In genomic region chr2:96679843-96680242, GRCh38 we compare ENCODE assay signal across 23 cellular contexts. TPM values are rescaled to one million over a fixed set of nuclear protein-coding genes. Genes with fewer than 3 reads are reported as not detected.
DNase-seq lines count a peak whose midpoint lies in the region; ATAC-seq and TF ChIP-seq lines count a peak whose summit lies in the region.
"Had no signal": no experiment of that assay in that cellular context is flagged by ENCODE, and none has a peak within 500 bp of the region (broad histone marks: within the 10 kb centered on the region; RNA-seq: fewer than 3 reads in every experiment).

No MANE protein-coding gene starts in this region.

- peak overlapping the region in 2 of 3 experiments; percentile 0 to 7 for H3K4me3 Mint-ChIP-seq in nephron
- H3K4me3 Mint-ChIP-seq: activated naive CD4-positive, alpha-beta T cell treated with anti-CD3 and anti-CD28 coated beads, Interleukin-2, amount 10 ng/mL, durations not matched to agents 7 days and 5 days; CD8-positive, alpha-beta memory T cell had no signal

- ATAC-seq in left cardiac atrium (peak; percentile 53 to 61), GM19035 (IDR thresholded peaks at IDR 0.05; ENCODE audit: unreplicated experiment) (no peak), GM18511 (IDR thresholded peaks at IDR 0.05; ENCODE audit: unreplicated experiment) (no peak), GM18498 (IDR thresholded peaks at IDR 0.05; ENCODE audit: unreplicated experiment) (no peak)
- ATAC-seq: psoas muscle; stimulated activated naive CD8-positive, alpha-beta T cell treated with anti-CD3 and anti-CD28 coated beads, Interleukin-15, Interleukin-2, amounts not matched to agents 100 U/mL and 50 U/mL, for 24 hours had no signal

- no peak overlapping the region for H3K27ac ChIP-seq in left ventricle myocardium inferior (replicated peaks)
- no peak overlapping the region for H3K27ac ChIP-seq in colonic mucosa
- H3K27ac ChIP-seq: GM23248, KMS-11, psoas muscle, uterus had no signal

- peak overlapping the region; percentile 36 to 55 (median 46) for H3K27ac Mint-ChIP-seq in nephron
- H3K27ac Mint-ChIP-seq: activated naive CD4-positive, alpha-beta T cell treated with anti-CD3 and anti-CD28 coated beads, Interleukin-2, amount 10 ng/mL, durations not matched to agents 7 days and 5 days; CD8-positive, alpha-beta memory T cell had no signal

- H3K36me3 ChIP-seq in left ventricle myocardium inferior (no peaks in the 10 kb centered on the region), colonic mucosa (no peaks in the 10 kb centered on the region)
- H3K36me3 ChIP-seq: uterus had no signal

- H3K4me1 ChIP-seq in left ventricle myocardium inferior (no peaks in the 10 kb centered on the region), colonic mucosa (no peaks in the 10 kb centered on the region)
- H3K4me1 ChIP-seq: psoas muscle, uterus had no signal

- no peaks in the 10 kb centered on the region for H3K9me3 Mint-ChIP-seq in nephron
- H3K9me3 Mint-ChIP-seq: activated naive CD4-positive, alpha-beta T cell treated with anti-CD3 and anti-CD28 coated beads, Interleukin-2, amount 10 ng/mL, durations not matched to agents 7 days and 5 days; CD8-positive, alpha-beta memory T cell had no signal

- peak; percentile 60 for DNase-seq in left cardiac atrium
- DNase-seq in left ventricle myocardium inferior: no peak
- DNase-seq in colonic mucosa: peak; percentile 37
- DNase-seq in COLO668 (lab: John Stamatoyannopoulos, UW; ENCODE audit: unreplicated experiment): no peak
- DNase-seq: activated CD4-positive, alpha-beta T cell treated with anti-CD3 and anti-CD28 coated beads for 4 hours; activated naive CD4-positive, alpha-beta T cell treated with anti-CD3 and anti-CD28 coated beads, Interleukin-2, amount 10 ng/mL, durations not matched to agents 7 days and 5 days; CD8-positive, alpha-beta memory T cell; effector memory CD4-positive, alpha-beta T cell; EL; GM23248; hippocampal formation; kidney glomerular epithelial cell; NCI-H1417 treated with DMSO at 0.1 percent for 48 hours; NCI-H446; psoas muscle; stimulated activated naive CD8-positive, alpha-beta T cell treated with anti-CD3 and anti-CD28 coated beads, Interleukin-15, Interleukin-2, amounts not matched to agents 100 U/mL and 50 U/mL, for 24 hours; uterus had no signal

- H3K36me3 Mint-ChIP-seq in nephron (ENCODE audit: low read depth): no peaks in the 10 kb centered on the region
- H3K36me3 Mint-ChIP-seq: activated naive CD4-positive, alpha-beta T cell treated with anti-CD3 and anti-CD28 coated beads, Interleukin-2, amount 10 ng/mL, durations not matched to agents 7 days and 5 days; CD8-positive, alpha-beta memory T cell had no signal

- no peak overlapping the region for H3K9ac ChIP-seq in colonic mucosa (ENCODE audit: low read depth in 2 of 2, low read length in 2 of 2)
- H3K9ac ChIP-seq: GM23248, KMS-11 had no signal

- peaks cover 19% of the 10 kb centered on the region for H3K4me1 Mint-ChIP-seq in nephron
- H3K4me1 Mint-ChIP-seq: activated naive CD4-positive, alpha-beta T cell treated with anti-CD3 and anti-CD28 coated beads, Interleukin-2, amount 10 ng/mL, durations not matched to agents 7 days and 5 days; CD8-positive, alpha-beta memory T cell had no signal

- no peaks in the 10 kb centered on the region for H3K9me3 ChIP-seq in left ventricle myocardium inferior (replicated peaks)
- H3K9me3 ChIP-seq in colonic mucosa: no peaks in the 10 kb centered on the region
- H3K9me3 ChIP-seq: psoas muscle, uterus had no signal

- H3K27me3 Mint-ChIP-seq in nephron (ENCODE audit: low read depth): peaks cover 5% of the 10 kb centered on the region

- no peak for TF ChIP-seq CTCF in left ventricle myocardium inferior (IDR thresholded peaks at IDR 0.05; ENCODE audit: borderline replicate concordance)
- no peak for TF ChIP-seq CTCF in colonic mucosa (IDR thresholded peaks at IDR 0.05)
- TF ChIP-seq CTCF in nephron (IDR thresholded peaks at IDR 0.05; ENCODE audit: unreplicated experiment in 3 of 3): no peak

- H3K4me3 ChIP-seq in left ventricle myocardium inferior (no peak overlapping the region), colonic mucosa (no peak overlapping the region)
- H3K4me3 ChIP-seq: GM23248, psoas muscle, uterus had no signal

- intact Hi-C loops in left cardiac atrium (cut with DNase I): no loop called here
- intact Hi-C loops in left ventricle myocardium inferior (cut with micrococcal nuclease): no loop called here
- intact Hi-C loops in colonic mucosa (cut with DNase I): no loop called here

- H3K27me3 ChIP-seq in left ventricle myocardium inferior (ENCODE audit: low read depth) (no peaks in the 10 kb centered on the region), colonic mucosa (no peaks in the 10 kb centered on the region)
- H3K27me3 ChIP-seq: uterus had no signal

RNA-seq across cellular contexts. Expression of gene FER1L5, which starts 37.3 kb away (rescaled TPM):
- total RNA-seq in left cardiac atrium (under 1 TPM in 1 of 2 donors, not detected in 1; 0.06 TPM), left ventricle myocardium inferior (0.05 TPM), colonic mucosa (not detected)
- total RNA-seq: CD8-positive, alpha-beta memory T cell; psoas muscle; SK-MEL-5 had no signal

RNA-seq across cellular contexts. Expression of gene KANSL3, which starts 41.7 kb away (rescaled TPM):
- 10 to 100 TPM; 26.9 to 27.6 TPM for total RNA-seq in left cardiac atrium
- total RNA-seq in left ventricle myocardium inferior: 31.7 TPM
- 10 to 100 TPM; 33.6 to 36.5 TPM for total RNA-seq in colonic mucosa

Comparison
In these comparisons a context has a peak if more than half of its experiments do, and no peak if none do; other contexts are left out.
1. DNase-seq: peak in left cardiac atrium (single experiment) and colonic mucosa (single experiment); none in left ventricle myocardium inferior (single experiment) and COLO668 (single experiment).
2. ATAC-seq: peak in left cardiac atrium (2 of 2); none in GM19035 (single experiment), GM18511 (single experiment) and GM18498 (single experiment).